ENCODE assay signal across 28 cellular contexts in genomic region chr3:128240232-128240631, GRCh38.
"Had no signal": no experiment of that assay in that cellular context is flagged by ENCODE, and none has a peak within 500 bp of the region (broad histone marks: within the 10 kb centered on the region; RNA-seq: fewer than 3 reads in every experiment).

No MANE protein-coding gene starts in this region.

- H3K36me3 ChIP-seq: adrenal gland, brain microvascular endothelial cell, neutrophil, ovary, right lobe of liver, upper lobe of left lung had no signal

- H3K36me3 Mint-ChIP-seq: activated CD4-positive, alpha-beta memory T cell treated with anti-CD3 and anti-CD28 coated beads for 36 hours had no signal

- ATAC-seq: left cardiac atrium, left ventricle myocardium superior, right lobe of liver had no signal

- H3K9me3 Mint-ChIP-seq: activated CD4-positive, alpha-beta memory T cell treated with anti-CD3 and anti-CD28 coated beads for 36 hours; activated CD4-positive, alpha-beta T cell treated with anti-CD3 and anti-CD28 coated beads, Interleukin-2, amount 10 ng/mL, durations not matched to agents 24 days and 14 days; activated naive CD4-positive, alpha-beta T cell treated with anti-CD3 and anti-CD28 coated beads for 36 hours; activated naive CD8-positive, alpha-beta T cell treated with anti-CD3 and anti-CD28 coated beads for 36 hours; activated T-helper 1 cell treated with anti-CD3 and anti-CD28 coated beads, Interleukin-12 subunit alpha, Interleukin-12 subunit beta, Interleukin-2, Interleukin-4 antibody, amounts not matched to agents 30 ng/mL and 10 ng/mL and 1 ng/mL, durations not matched to agents 14 hours and 24 hours and 36 hours; nephron; stimulated activated naive CD8-positive, alpha-beta T cell treated with anti-CD3 and anti-CD28 coated beads, Interleukin-15, Interleukin-2, amounts not matched to agents 100 ng/mL and 50 ng/mL, for 24 hours; T-helper 2 cell treated with Interferon-gamma antibody and Interleukin-4, amounts not matched to agents 5 μg/mL and 100 μg/mL, for 36 hours had no signal

- H3K27ac Mint-ChIP-seq: activated CD4-positive, alpha-beta memory T cell treated with anti-CD3 and anti-CD28 coated beads for 36 hours; activated CD4-positive, alpha-beta T cell treated with anti-CD3 and anti-CD28 coated beads, Interleukin-2, amount 10 ng/mL, durations not matched to agents 24 days and 14 days; activated naive CD4-positive, alpha-beta T cell treated with anti-CD3 and anti-CD28 coated beads for 36 hours; activated naive CD8-positive, alpha-beta T cell treated with anti-CD3 and anti-CD28 coated beads for 36 hours; activated T-helper 1 cell treated with anti-CD3 and anti-CD28 coated beads, Interleukin-12 subunit alpha, Interleukin-12 subunit beta, Interleukin-2, Interleukin-4 antibody, amounts not matched to agents 30 ng/mL and 10 ng/mL and 1 ng/mL, durations not matched to agents 14 hours and 24 hours and 36 hours; progenitor cell of endocrine pancreas; stimulated activated naive CD8-positive, alpha-beta T cell treated with anti-CD3 and anti-CD28 coated beads, Interleukin-15, Interleukin-2, amounts not matched to agents 100 ng/mL and 50 ng/mL, for 24 hours; T-helper 2 cell treated with Interferon-gamma antibody and Interleukin-4, amounts not matched to agents 5 μg/mL and 100 μg/mL, for 36 hours had no signal

- H3K9me3 ChIP-seq: adrenal gland, neutrophil, ovary, right lobe of liver, upper lobe of left lung had no signal

- H3K27ac ChIP-seq: adrenal gland, brain microvascular endothelial cell, neutrophil, ovary, right lobe of liver, upper lobe of left lung had no signal

- H3K4me3 ChIP-seq: adrenal gland, ovary, right lobe of liver, upper lobe of left lung had no signal

- H3K27me3 Mint-ChIP-seq: activated CD4-positive, alpha-beta memory T cell treated with anti-CD3 and anti-CD28 coated beads for 36 hours; activated CD4-positive, alpha-beta T cell treated with anti-CD3 and anti-CD28 coated beads, Interleukin-2, amount 10 ng/mL, durations not matched to agents 24 days and 14 days; activated naive CD8-positive, alpha-beta T cell treated with anti-CD3 and anti-CD28 coated beads for 36 hours; progenitor cell of endocrine pancreas; stimulated activated naive CD8-positive, alpha-beta T cell treated with anti-CD3 and anti-CD28 coated beads, Interleukin-15, Interleukin-2, amounts not matched to agents 100 ng/mL and 50 ng/mL, for 24 hours had no signal

- DNase-seq: activated CD4-positive, alpha-beta memory T cell treated with anti-CD3 and anti-CD28 coated beads for 36 hours; activated CD4-positive, alpha-beta T cell treated with anti-CD3 and anti-CD28 coated beads, Interleukin-2, amount 10 ng/mL, durations not matched to agents 24 days and 14 days; activated CD4-positive, CD25-positive, alpha-beta regulatory T cell treated with anti-CD3 and anti-CD28 coated beads, Interleukin-2, amount 50 U/mL, for 72 hours; activated CD8-positive, alpha-beta memory T cell treated with anti-CD3 and anti-CD28 coated beads, Interleukin-2, amount 50 U/mL, for 4 hours; activated effector memory CD4-positive, alpha-beta T cell treated with anti-CD3 and anti-CD28 coated beads, Interleukin-2, amount 50 U/mL, for 16 hours; activated naive CD4-positive, alpha-beta T cell treated with anti-CD3 and anti-CD28 coated beads for 36 hours; activated naive CD8-positive, alpha-beta T cell treated with anti-CD3 and anti-CD28 coated beads for 36 hours; activated T-cell treated with anti-CD3 and anti-CD28 coated beads, Interleukin-2, amount 50 U/mL, for 1 hour; adrenal gland; brain microvascular endothelial cell; caudate nucleus; cortex of kidney; head of caudate nucleus; hippocampal formation; left cardiac atrium; left ventricle myocardium superior; mammary epithelial cell; ovary; right lobe of liver; stimulated activated CD4-positive, alpha-beta T cell treated with anti-CD3 and anti-CD28 coated beads, Interleukin-2, amount 100 ng/mL, for 48 hours; substantia nigra; upper lobe of left lung had no signal

- H3K27me3 ChIP-seq: adrenal gland, brain microvascular endothelial cell, neutrophil, ovary, right lobe of liver, upper lobe of left lung had no signal

- H3K4me3 Mint-ChIP-seq: activated CD4-positive, alpha-beta memory T cell treated with anti-CD3 and anti-CD28 coated beads for 36 hours; activated CD4-positive, alpha-beta T cell treated with anti-CD3 and anti-CD28 coated beads, Interleukin-2, amount 10 ng/mL, durations not matched to agents 24 days and 14 days; activated naive CD4-positive, alpha-beta T cell treated with anti-CD3 and anti-CD28 coated beads for 36 hours; activated naive CD8-positive, alpha-beta T cell treated with anti-CD3 and anti-CD28 coated beads for 36 hours; activated T-helper 1 cell treated with anti-CD3 and anti-CD28 coated beads, Interleukin-12 subunit alpha, Interleukin-12 subunit beta, Interleukin-2, Interleukin-4 antibody, amounts not matched to agents 30 ng/mL and 10 ng/mL and 1 ng/mL, durations not matched to agents 14 hours and 24 hours and 36 hours; nephron; stimulated activated naive CD8-positive, alpha-beta T cell treated with anti-CD3 and anti-CD28 coated beads, Interleukin-15, Interleukin-2, amounts not matched to agents 100 ng/mL and 50 ng/mL, for 24 hours; T-helper 2 cell treated with Interferon-gamma antibody and Interleukin-4, amounts not matched to agents 5 μg/mL and 100 μg/mL, for 36 hours had no signal

- H3K4me1 ChIP-seq: adrenal gland, right lobe of liver had no signal
